ENCODE assay signal across 18 cellular contexts in the genomic region with DNA sequence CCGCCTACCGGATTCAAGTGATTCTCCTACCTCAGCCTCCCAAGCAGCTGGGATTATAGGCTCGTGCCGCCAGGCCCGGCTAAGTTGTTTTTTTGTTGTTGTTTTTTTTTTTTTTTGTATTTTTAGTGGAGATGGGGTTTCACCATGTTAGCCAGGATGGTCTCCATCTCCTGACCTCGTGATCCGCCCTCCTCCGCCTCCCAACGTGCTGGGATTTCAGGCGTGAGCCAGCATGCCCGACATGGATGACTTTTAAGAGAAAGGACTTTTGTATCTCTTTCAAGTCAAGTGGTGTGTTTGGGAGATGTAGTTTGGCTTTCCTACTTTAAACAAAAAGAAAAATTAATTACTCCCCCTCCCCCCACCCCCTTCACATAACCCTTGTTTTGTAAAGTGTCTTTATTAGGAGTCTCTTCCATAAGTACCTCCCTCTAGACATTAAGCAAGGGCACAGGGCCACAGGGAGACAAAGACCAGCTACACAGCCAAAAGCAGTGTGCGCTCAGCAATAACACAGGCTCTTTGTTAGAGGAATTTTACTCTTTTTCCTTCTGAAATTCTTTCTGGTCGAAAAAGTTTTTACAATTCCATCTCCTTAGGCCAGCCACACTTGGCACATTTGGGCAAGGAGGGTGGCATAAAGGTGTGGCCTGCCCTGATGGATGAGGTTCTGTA.
DNase-seq lines count a peak whose midpoint lies in the region; ATAC-seq and TF ChIP-seq lines count a peak whose summit lies in the region.
"Had no signal": no experiment of that assay in that cellular context is flagged by ENCODE, and none has a peak within 500 bp of the region (broad histone marks: within the 10 kb centered on the region; RNA-seq: fewer than 3 reads in every experiment).

No MANE protein-coding gene starts in this region.

- H3K36me3 ChIP-seq in HEK293 (ENCODE audit: control insufficient read depth in 2 of 2, insufficient read depth in 1 of 2, low read length in 2 of 2), result no peaks in the 10 kb centered on the region; a peak in 1 of 3 replicates
- H3K36me3 ChIP-seq in WERI-Rb-1, result no peaks in the 10 kb centered on the region
- H3K36me3 ChIP-seq: ascending aorta, heart left ventricle, suprapubic skin had no signal

- DNase-seq in NCI-H345 treated with DMSO at 0.1 percent for 48 hours (lab: John Stamatoyannopoulos, UW; ENCODE audit: unreplicated experiment) (peak; percentile 87), globus pallidus (ENCODE audit: low spot score) (peak; percentile 88), putamen (ENCODE audit: low spot score) (peak; percentile 74), SHP77 (lab: John Stamatoyannopoulos, UW) (no peak), WERI-Rb-1 (no peak)
- DNase-seq: activated CD4-positive, alpha-beta T cell treated with anti-CD3 and anti-CD28 coated beads for 1 hour; activated gamma-delta T cell treated with Interleukin-2 at 50 U/mL for 16 hours; heart left ventricle; Kasumi-1; NCI-H2029; Right ventricle myocardium superior had no signal

- no peaks in the 10 kb centered on the region for H3K27me3 ChIP-seq in WERI-Rb-1 (ENCODE audit: insufficient read depth, low read depth, severe bottlenecking)
- H3K27me3 ChIP-seq: ascending aorta, heart left ventricle, suprapubic skin had no signal

- POLR2A ChIA-PET in HEK293 (lab: Yijun Ruan, JAX), result interaction anchor here (0.6 kb wide), 1 partner anchor 851 kb away, joined by 10 read pairs; no protein-coding TSS in a partner anchor

- H3K4me3 ChIP-seq in HEK293 (ENCODE audit: low read depth, low read length), result no peak overlapping the region
- H3K4me3 ChIP-seq in WERI-Rb-1 (ENCODE audit: low read depth, low read length), result no peak overlapping the region
- H3K4me3 ChIP-seq: ascending aorta, coronary artery, heart left ventricle, suprapubic skin had no signal

- H3K4me1 ChIP-seq in HEK293 (ENCODE audit: control insufficient read depth, insufficient read depth, low read length), result peaks cover 36% of the 10 kb centered on the region
- H3K4me1 ChIP-seq: ascending aorta, heart left ventricle, suprapubic skin had no signal

- CTCF ChIA-PET in HEK293 (lab: Yijun Ruan, JAX), result interaction anchor here (0.6 to 0.7 kb wide), 2 partner anchors 173 to 1476 kb away, joined by 3 to 4 read pairs; no protein-coding TSS in a partner anchor

- no peak overlapping the region for H3K27ac ChIP-seq in HEK293 (ENCODE audit: extremely low read depth, low read depth, low read length)
- no peak overlapping the region for H3K27ac ChIP-seq in WERI-Rb-1
- H3K27ac ChIP-seq: ascending aorta, coronary artery, suprapubic skin had no signal

- H3K9me3 ChIP-seq in HEK293 (ENCODE audit: control insufficient read depth, insufficient read depth, low read depth, low read length) (no peaks in the 10 kb centered on the region), WERI-Rb-1 (ENCODE audit: severe bottlenecking) (no peaks in the 10 kb centered on the region)
- H3K9me3 ChIP-seq: ascending aorta, heart left ventricle, suprapubic skin had no signal

- no peak for TF ChIP-seq CTCF in HEK293 (tag by site-specific recombination; IDR thresholded peaks at IDR 0.05)
- no peak for TF ChIP-seq CTCF in WERI-Rb-1 (IDR thresholded peaks at IDR 0.05; ENCODE audit: low read depth, low read length)

- no peak for ATAC-seq in GM18498 (IDR thresholded peaks at IDR 0.05; ENCODE audit: unreplicated experiment)
- ATAC-seq in activated CD4-positive, CD25-positive, alpha-beta regulatory T cell treated with anti-CD3 and anti-CD28 coated beads, Interleukin-2, amount 50 U/mL, for 24 hours, result no peak
- ATAC-seq: HCT116, heart left ventricle had no signal

TF ChIP-seq in HEK293, 187 proteins besides CTCF, POLR2A, EP300 and RAD21:
- TF ChIP-seq SETDB1 (IDR thresholded peaks at IDR 0.05; ENCODE audit: insufficient read length, low read length), result no peak
- TF ChIP-seq, protein P1, sequence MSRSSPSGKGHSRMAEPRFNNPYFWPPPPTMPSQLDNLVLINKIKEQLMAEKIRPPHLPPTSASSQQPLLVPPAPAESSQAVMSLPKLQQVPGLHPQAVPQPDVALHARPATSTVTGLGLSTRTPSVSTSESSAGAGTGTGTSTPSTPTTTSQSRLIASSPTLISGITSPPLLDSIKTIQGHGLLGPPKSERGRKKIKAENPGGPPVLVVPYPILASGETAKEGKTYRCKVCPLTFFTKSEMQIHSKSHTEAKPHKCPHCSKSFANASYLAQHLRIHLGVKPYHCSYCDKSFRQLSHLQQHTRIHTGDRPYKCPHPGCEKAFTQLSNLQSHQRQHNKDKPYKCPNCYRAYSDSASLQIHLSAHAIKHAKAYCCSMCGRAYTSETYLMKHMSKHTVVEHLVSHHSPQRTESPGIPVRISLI (tag by site-specific recombination; IDR thresholded peaks at IDR 0.05), result peak; percentile 47; the same call in 1 of the 2 replicates

Comparison
In these comparisons a context has a peak if more than half of its experiments do, and no peak if none do; other contexts are left out.
1. DNase-seq: peak in NCI-H345 treated with DMSO at 0.1 percent for 48 hours (single experiment), globus pallidus (single experiment) and putamen (single experiment); none in SHP77 (0 of 2) and WERI-Rb-1 (single experiment).